1 cellular context compared by ENCODE assay signal in genomic region chr11:66883021-66883968, GRCh38.
TF ChIP-seq lines count a peak whose summit lies in the region.

No MANE protein-coding gene starts in this region.

TF ChIP-seq in A549, 52 proteins besides CTCF, POLR2A, EP300 and RAD21 (continued from another document):
- TF ChIP-seq MAFK (IDR thresholded peaks at IDR 0.05; ENCODE audit: partially characterized antibody) (peak; percentile 77), HOXB5 (CRISPR knock-in tag; IDR thresholded peaks at IDR 0.05) (0 out of 2 replicates have a peak, but pooled peaks have one; percentile 31), TP53 (CRISPR knock-in tag; IDR thresholded peaks at IDR 0.05) (no peak), HMGXB4 (CRISPR knock-in tag; IDR thresholded peaks at IDR 0.05; ENCODE audit: borderline replicate concordance) (no peak), KDM1A (IDR thresholded peaks at IDR 0.05; ENCODE audit: low read depth) (no peak), RCOR1 (IDR thresholded peaks at IDR 0.05; ENCODE audit: low read depth, low read length) (no peak), ELK1 (IDR thresholded peaks at IDR 0.05; ENCODE audit: low read depth, low read length) (no peak), EHMT2 (IDR thresholded peaks at IDR 0.05; ENCODE audit: low read depth) (no peak), HOXA7 (CRISPR knock-in tag; IDR thresholded peaks at IDR 0.05) (no peak), TFCP2L1 (CRISPR knock-in tag; IDR thresholded peaks at IDR 0.05) (no peak), CHD2 (IDR thresholded peaks at IDR 0.05; ENCODE audit: low read length, partially characterized antibody) (no peak), ZSCAN20 (CRISPR knock-in tag; IDR thresholded peaks at IDR 0.05) (no peak), PHF8 (IDR thresholded peaks at IDR 0.05; ENCODE audit: borderline replicate concordance, low read depth) (no peak), KDM5A (IDR thresholded peaks at IDR 0.05) (no peak), GATA3 (IDR thresholded peaks at IDR 0.05; ENCODE audit: borderline replicate concordance) (peak; percentile 10; the same call in 1 of the 2 replicates), ZFP36 (IDR thresholded peaks at IDR 0.05; ENCODE audit: borderline replicate concordance, partially characterized antibody) (no peak)
- TF ChIP-seq, protein P1, sequence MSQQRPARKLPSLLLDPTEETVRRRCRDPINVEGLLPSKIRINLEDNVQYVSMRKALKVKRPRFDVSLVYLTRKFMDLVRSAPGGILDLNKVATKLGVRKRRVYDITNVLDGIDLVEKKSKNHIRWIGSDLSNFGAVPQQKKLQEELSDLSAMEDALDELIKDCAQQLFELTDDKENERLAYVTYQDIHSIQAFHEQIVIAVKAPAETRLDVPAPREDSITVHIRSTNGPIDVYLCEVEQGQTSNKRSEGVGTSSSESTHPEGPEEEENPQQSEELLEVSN (IDR thresholded peaks at IDR 0.05; ENCODE audit: borderline replicate concordance, low read depth), result peak; percentile 47; the same call in 1 of the 2 replicates
- TF ChIP-seq, protein P2, sequence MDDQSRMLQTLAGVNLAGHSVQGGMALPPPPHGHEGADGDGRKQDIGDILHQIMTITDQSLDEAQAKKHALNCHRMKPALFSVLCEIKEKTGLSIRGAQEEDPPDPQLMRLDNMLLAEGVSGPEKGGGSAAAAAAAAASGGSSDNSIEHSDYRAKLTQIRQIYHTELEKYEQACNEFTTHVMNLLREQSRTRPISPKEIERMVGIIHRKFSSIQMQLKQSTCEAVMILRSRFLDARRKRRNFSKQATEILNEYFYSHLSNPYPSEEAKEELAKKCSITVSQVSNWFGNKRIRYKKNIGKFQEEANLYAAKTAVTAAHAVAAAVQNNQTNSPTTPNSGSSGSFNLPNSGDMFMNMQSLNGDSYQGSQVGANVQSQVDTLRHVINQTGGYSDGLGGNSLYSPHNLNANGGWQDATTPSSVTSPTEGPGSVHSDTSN (IDR thresholded peaks at IDR 0.05), result 0 out of 2 replicates have a peak, but pooled peaks have one; percentile 21
